7 cellular contexts compared by ENCODE assay signal in the genomic region with DNA sequence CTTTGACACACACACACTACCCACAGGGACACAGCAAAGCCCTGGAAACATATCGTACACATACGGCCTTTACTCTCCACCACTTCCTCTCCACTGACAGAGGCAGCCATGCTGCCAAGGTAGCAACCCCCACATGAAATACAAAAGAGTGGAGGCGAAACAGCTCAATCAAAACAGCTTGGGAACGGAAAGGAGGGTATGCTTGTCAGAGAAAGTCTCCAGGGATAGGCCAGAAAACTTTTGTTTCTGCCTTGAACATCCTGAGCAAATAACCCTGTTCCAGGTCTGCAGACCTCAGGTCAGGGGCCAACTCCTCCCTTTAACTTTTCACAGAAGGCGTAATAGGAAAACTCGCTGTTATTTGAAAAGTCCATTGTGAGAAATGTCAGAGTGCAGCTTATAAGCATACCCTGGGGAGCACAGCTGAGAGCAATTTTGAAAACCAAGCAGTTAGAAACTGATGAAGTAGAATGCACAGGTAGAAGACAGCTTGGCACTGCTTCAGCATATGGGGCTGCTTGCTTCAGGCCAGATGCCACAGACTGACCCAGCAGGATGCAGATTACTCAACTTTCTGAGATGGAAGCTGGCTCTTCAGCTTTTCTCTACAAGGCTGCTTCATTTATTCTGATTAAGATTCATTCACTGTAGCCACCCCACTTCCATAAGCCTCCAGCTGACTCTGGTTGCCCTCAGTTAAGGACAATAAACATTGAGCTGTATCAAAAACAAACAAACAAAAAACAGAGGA. TPM values are rescaled to one million over a fixed set of nuclear protein-coding genes. Genes with fewer than 3 reads are reported as not detected.
DNase-seq lines count a peak whose midpoint lies in the region; ATAC-seq and TF ChIP-seq lines count a peak whose summit lies in the region.

No MANE protein-coding gene starts in this region.

- H4K8ac ChIP-seq in mesenchymal stem cell (ENCODE audit: low read length): no peak overlapping the region

- DNase-seq in Kasumi-1 (lab: John Stamatoyannopoulos, UW) (peak; percentile 9 to 49), amniotic epithelial cell (ENCODE audit: low read depth) (peak; percentile 49), mesenchymal stem cell (no peak), GM13977 (ENCODE audit: low spot score) (no peak), endothelial cell (ENCODE audit: low spot score) (no peak), SKM-1 (lab: John Stamatoyannopoulos, UW; ENCODE audit: unreplicated experiment) (no peak)

- H3K27ac Mint-ChIP-seq in endothelial cell (ENCODE audit: unreplicated experiment): no peak overlapping the region

- peak; percentile 49 for ATAC-seq in GM19324 (IDR thresholded peaks at IDR 0.05; ENCODE audit: low FRiP score, unreplicated experiment)

- no peak overlapping the region for H4K91ac ChIP-seq in mesenchymal stem cell (ENCODE audit: low read length)

- H3K4ac ChIP-seq in mesenchymal stem cell (ENCODE audit: low read depth in 1 of 2, low read length in 2 of 2): no peak overlapping the region

- H3K36me3 ChIP-seq in mesenchymal stem cell (ENCODE audit: control insufficient read depth in 1 of 2, insufficient read depth in 2 of 2, low read depth in 1 of 2, low read length in 2 of 2): peaks cover 6 to 9% of the 10 kb centered on the region in 2 experiments

- peak overlapping the region; percentile 50 for H2AK5ac ChIP-seq in mesenchymal stem cell (ENCODE audit: low read length, severe bottlenecking)

- H3K9me3 ChIP-seq in mesenchymal stem cell (ENCODE audit: control insufficient read depth, low read length): no peaks in the 10 kb centered on the region

- peak overlapping the region in 1 of 2 experiments; percentile 53 for H3K4me3 ChIP-seq in mesenchymal stem cell (ENCODE audit: insufficient read depth in 1 of 2, low read depth in 1 of 2, low read length in 2 of 2)

- H2BK15ac ChIP-seq in mesenchymal stem cell (ENCODE audit: low read depth, poor library complexity, severe bottlenecking): no peak overlapping the region

- no peak overlapping the region for H2AFZ ChIP-seq in mesenchymal stem cell (ENCODE audit: low read depth, low read length)

- no peak overlapping the region for H3K4me2 ChIP-seq in mesenchymal stem cell (ENCODE audit: low read length, poor library complexity, severe bottlenecking)

- peak overlapping the region; percentile 71 for H3K9ac ChIP-seq in mesenchymal stem cell (ENCODE audit: low read length)

- H3K18ac ChIP-seq in mesenchymal stem cell (ENCODE audit: low read depth in 1 of 2, low read length in 2 of 2): peak overlapping the region in 1 of 2 experiments; percentile 48

- H2BK12ac ChIP-seq in mesenchymal stem cell (ENCODE audit: low read length in 2 of 2): no peak overlapping the region

- H2BK120ac ChIP-seq in mesenchymal stem cell (ENCODE audit: low read depth, low read length): no peak overlapping the region

- H3K36me3 Mint-ChIP-seq in endothelial cell (ENCODE audit: low read depth, unreplicated experiment): peaks cover 11% of the 10 kb centered on the region

- H3K27ac ChIP-seq in mesenchymal stem cell (ENCODE audit: low read length, poor library complexity, severe bottlenecking): peak overlapping the region; percentile 52

- no peaks in the 10 kb centered on the region for H3K27me3 ChIP-seq in mesenchymal stem cell (ENCODE audit: control insufficient read depth in 1 of 2, insufficient read depth in 1 of 2, low read length in 2 of 2)

- no peak overlapping the region for H2BK5ac ChIP-seq in mesenchymal stem cell (ENCODE audit: low read depth, low read length, poor library complexity, severe bottlenecking)

- H3K4me3 Mint-ChIP-seq in endothelial cell (ENCODE audit: unreplicated experiment): no peak overlapping the region

- H3K4me1 Mint-ChIP-seq in endothelial cell (ENCODE audit: unreplicated experiment): peaks cover 18% of the 10 kb centered on the region

- H3K14ac ChIP-seq in mesenchymal stem cell (ENCODE audit: low read length in 2 of 2): peak overlapping the region in 1 of 2 experiments; percentile 10

- WGBS in mesenchymal stem cell: 67% methylated on average over 6 of the region's 6 CpGs

- peaks cover 16% of the 10 kb centered on the region for H3K79me1 ChIP-seq in mesenchymal stem cell (replicated peaks; ENCODE audit: low read length, poor library complexity, severe bottlenecking)

- TF ChIP-seq CTCF in GM13977 (IDR thresholded peaks at IDR 0.05; ENCODE audit: extremely low read depth, insufficient read depth, missing control alignments) (no peak), endothelial cell (IDR thresholded peaks at IDR 0.05; ENCODE audit: unreplicated experiment) (no peak)

- no peaks in the 10 kb centered on the region for H3K27me3 Mint-ChIP-seq in endothelial cell (ENCODE audit: unreplicated experiment)

- H3K4me1 ChIP-seq in mesenchymal stem cell (ENCODE audit: control insufficient read depth, insufficient read depth, low read depth, low read length): peaks cover 10% of the 10 kb centered on the region

- H3K23ac ChIP-seq in mesenchymal stem cell (ENCODE audit: low read length in 2 of 2): no peak overlapping the region

- in situ Hi-C loops in GM13977 (cut with MboI; ENCODE audit: low pct_unique_long_range_greater_than_20kb, low sequenced_read_pairs, unreplicated experiment): no loop called here

- H3K9me3 Mint-ChIP-seq in endothelial cell (ENCODE audit: unreplicated experiment): no peaks in the 10 kb centered on the region

RNA-seq across cellular contexts. Expression of a gene that starts 18.0 kb away (rescaled TPM):
- 37.8 TPM for polyA plus RNA-seq in mesenchymal stem cell (2013, experiment 1 of 2)
- polyA plus RNA-seq in mesenchymal stem cell (2013, experiment 2 of 2): 37.6 TPM
- total RNA-seq in endothelial cell (ENCODE audit: unreplicated experiment): 69.2 TPM

RNA-seq across cellular contexts. Expression of a gene that starts 18.4 kb away (rescaled TPM):
- 19.5 TPM for polyA plus RNA-seq in mesenchymal stem cell (2013, experiment 1 of 2)
- 20.1 TPM for polyA plus RNA-seq in mesenchymal stem cell (2013, experiment 2 of 2)
- 21.6 TPM for total RNA-seq in endothelial cell (ENCODE audit: unreplicated experiment)

RNA-seq across cellular contexts. Expression of a gene that starts 33.9 kb away (rescaled TPM):
- 0.11 TPM for polyA plus RNA-seq in mesenchymal stem cell (2013, experiment 1 of 2)
- 0.10 TPM for polyA plus RNA-seq in mesenchymal stem cell (2013, experiment 2 of 2)
- total RNA-seq in endothelial cell (ENCODE audit: unreplicated experiment): 3.6 TPM

Comparison
In these comparisons a context has a peak if more than half of its experiments do, and no peak if none do; other contexts are left out.
1. DNase-seq: peak in Kasumi-1 (2 of 2) and amniotic epithelial cell (single experiment); none in mesenchymal stem cell (single experiment), GM13977 (single experiment), endothelial cell (single experiment) and SKM-1 (single experiment).